In genomic region chr5:9545301-9545958, GRCh38 we compare ENCODE assay signal across 1 cellular context.
TF ChIP-seq lines count a peak whose summit lies in the region.

No MANE protein-coding gene starts in this region.

TF ChIP-seq in GM12878, 131 proteins besides CTCF, POLR2A, EP300 and RAD21 (continued from another document):
- TF ChIP-seq HSF1 (IDR thresholded peaks at IDR 0.05; ENCODE audit: low read depth, low read length) (no peak), BRCA1 (IDR thresholded peaks at IDR 0.05; ENCODE audit: low read depth, low read length) (no peak), MEF2B (IDR thresholded peaks at IDR 0.05; ENCODE audit: partially characterized antibody, poor library complexity, severe bottlenecking) (no peak), ZNF592 (IDR thresholded peaks at IDR 0.05) (no peak), MTA2 (IDR thresholded peaks at IDR 0.05; ENCODE audit: low read depth) (no peak), POU2F2 (IDR thresholded peaks at IDR 0.05; ENCODE audit: borderline replicate concordance, low read depth, low read length) (no peak), NR2C1 (IDR thresholded peaks at IDR 0.05) (no peak), IKZF2 (IDR thresholded peaks at IDR 0.05) (no peak)
- TF ChIP-seq, protein P1, sequence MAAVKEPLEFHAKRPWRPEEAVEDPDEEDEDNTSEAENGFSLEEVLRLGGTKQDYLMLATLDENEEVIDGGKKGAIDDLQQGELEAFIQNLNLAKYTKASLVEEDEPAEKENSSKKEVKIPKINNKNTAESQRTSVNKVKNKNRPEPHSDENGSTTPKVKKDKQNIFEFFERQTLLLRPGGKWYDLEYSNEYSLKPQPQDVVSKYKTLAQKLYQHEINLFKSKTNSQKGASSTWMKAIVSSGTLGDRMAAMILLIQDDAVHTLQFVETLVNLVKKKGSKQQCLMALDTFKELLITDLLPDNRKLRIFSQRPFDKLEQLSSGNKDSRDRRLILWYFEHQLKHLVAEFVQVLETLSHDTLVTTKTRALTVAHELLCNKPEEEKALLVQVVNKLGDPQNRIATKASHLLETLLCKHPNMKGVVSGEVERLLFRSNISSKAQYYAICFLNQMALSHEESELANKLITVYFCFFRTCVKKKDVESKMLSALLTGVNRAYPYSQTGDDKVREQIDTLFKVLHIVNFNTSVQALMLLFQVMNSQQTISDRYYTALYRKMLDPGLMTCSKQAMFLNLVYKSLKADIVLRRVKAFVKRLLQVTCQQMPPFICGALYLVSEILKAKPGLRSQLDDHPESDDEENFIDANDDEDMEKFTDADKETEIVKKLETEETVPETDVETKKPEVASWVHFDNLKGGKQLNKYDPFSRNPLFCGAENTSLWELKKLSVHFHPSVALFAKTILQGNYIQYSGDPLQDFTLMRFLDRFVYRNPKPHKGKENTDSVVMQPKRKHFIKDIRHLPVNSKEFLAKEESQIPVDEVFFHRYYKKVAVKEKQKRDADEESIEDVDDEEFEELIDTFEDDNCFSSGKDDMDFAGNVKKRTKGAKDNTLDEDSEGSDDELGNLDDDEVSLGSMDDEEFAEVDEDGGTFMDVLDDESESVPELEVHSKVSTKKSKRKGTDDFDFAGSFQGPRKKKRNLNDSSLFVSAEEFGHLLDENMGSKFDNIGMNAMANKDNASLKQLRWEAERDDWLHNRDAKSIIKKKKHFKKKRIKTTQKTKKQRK (IDR thresholded peaks at IDR 0.05; ENCODE audit: low read depth, low read length) = no peak
